Comparison of ENCODE assay signal across 25 cellular contexts in genomic region chr13:90400372-90400771, GRCh38.
DNase-seq lines count a peak whose midpoint lies in the region; ATAC-seq, FAIRE-seq and TF ChIP-seq lines count a peak whose summit lies in the region.
"Had no signal": no experiment of that assay in that cellular context is flagged by ENCODE, and none has a peak within 500 bp of the region (broad histone marks: within the 10 kb centered on the region; RNA-seq: fewer than 3 reads in every experiment).

No MANE protein-coding gene starts in this region.

- POLR2A ChIA-PET in K562 (lab: Yijun Ruan, JAX), result interaction anchor here (0.6 kb wide), 1 partner anchor 11 kb away, joined by 3 read pairs; no protein-coding TSS in a partner anchor

- H3K9me3 ChIP-seq in K562 (replicated peaks; ENCODE audit: control insufficient read depth, insufficient read depth, low read depth, low read length), result no peaks in the 10 kb centered on the region; the same call in 1 of the 2 replicates
- H3K9me3 ChIP-seq in small intestine (ENCODE audit: control insufficient read depth, low read depth), result no peaks in the 10 kb centered on the region
- H3K9me3 ChIP-seq in tibial artery, result peaks cover 0 to 3% (median 0%) of the 10 kb centered on the region in 3 donors
- no peaks in the 10 kb centered on the region for H3K9me3 ChIP-seq in mammary epithelial cell (replicated peaks; ENCODE audit: insufficient read depth, low read length)
- H3K9me3 ChIP-seq: BE2C had no signal

- in situ Hi-C loops in K562 (cut with MboI), result no loop called here
- in situ Hi-C loops in mammary epithelial cell (cut with MboI; ENCODE audit: low sequenced_read_pairs in 2 of 2), result no loop called here

- dilution Hi-C loops in mammary epithelial cell (cut with HindIII; ENCODE audit: low sequenced_read_pairs), result no loop called here

- no peak for TF ChIP-seq RAD21 in K562 (CRISPR knock-in tag; conservative IDR thresholded peaks at IDR 0.05 in 1 of 2, IDR thresholded peaks at IDR 0.05 in 1 of 2)

- CTCF ChIA-PET in K562 (lab: Yijun Ruan, JAX; ENCODE audit: low intra/inter-chr PET ratio) (interaction anchor here (0.7 kb wide), 1 partner anchor 642 kb away, joined by 5 read pairs; no protein-coding TSS in a partner anchor), mammary epithelial cell (lab: Charles Lee; ENCODE audit: low non-redundant PET) (no interaction called here)

- no peak for TF ChIP-seq POLR2A in K562 (conservative IDR thresholded peaks at IDR 0.05)

- H3K4me3 ChIP-seq in K562, result no peak overlapping the region
- H3K4me3 ChIP-seq in small intestine (ENCODE audit: low read depth in 1 of 2, low read length in 2 of 2), result no peak overlapping the region
- no peak overlapping the region for H3K4me3 ChIP-seq in tibial artery
- no peak overlapping the region for H3K4me3 ChIP-seq in mammary epithelial cell (replicated peaks in 1 of 3; ENCODE audit: insufficient read depth in 1 of 3, low read depth in 2 of 3, low read length in 3 of 3)
- H3K4me3 ChIP-seq: BLaER1 had no signal

- TF ChIP-seq EP300 in K562 (IDR thresholded peaks at IDR 0.05; ENCODE audit: low read length), result no peak

- TF ChIP-seq CTCF in K562 (IDR thresholded peaks at IDR 0.05 in 2 of 3, conservative IDR thresholded peaks at IDR 0.05 in 1 of 3; ENCODE audit: insufficient read depth in 2 of 3, low read depth in 1 of 3, low read length in 3 of 3) (no peak), tibial artery (IDR thresholded peaks at IDR 0.05) (no peak), mammary epithelial cell (conservative IDR thresholded peaks at IDR 0.05 in 1 of 2, IDR thresholded peaks at IDR 0.05 in 1 of 2; ENCODE audit: extremely low read depth in 1 of 2, insufficient read depth in 1 of 2, low read depth in 1 of 2, low read length in 2 of 2) (no peak)

- H3K4me1 ChIP-seq in K562 (replicated peaks in 1 of 2; ENCODE audit: control insufficient read depth in 2 of 2, insufficient read depth in 2 of 2, low read length in 2 of 2) (no peaks in the 10 kb centered on the region), small intestine (ENCODE audit: control insufficient read depth in 2 of 2, insufficient read depth in 1 of 2, low read depth in 1 of 2, low read length in 1 of 2) (no peaks in the 10 kb centered on the region), tibial artery (no peaks in the 10 kb centered on the region), mammary epithelial cell (ENCODE audit: insufficient read depth, low read length) (no peaks in the 10 kb centered on the region)
- H3K4me1 ChIP-seq: BLaER1 had no signal

- DNase-seq in K562 (ENCODE audit: extremely low read depth in 1 of 4, low spot score in 3 of 4) (no peak), small intestine (no peak), tibial artery (no peak), mammary epithelial cell (no peak)
- DNase-seq in NK-92 treated with Interleukin-12 subunit alpha and Interleukin-12 subunit beta, amount 100 ng/mL, for 24 hours (lab: John Stamatoyannopoulos, UW), result no peak
- DNase-seq: 8988T; ACHN; C1 segment of cervical spinal cord; CD4-positive, alpha-beta memory T cell; CD4-positive, CD25-positive, alpha-beta regulatory T cell; CD8-positive, alpha-beta memory T cell; COR-L47; DMS 273 treated with DMSO at 0.1 percent for 48 hours; DMS153; DMS53; DMS79; DND-41; EL; GF-D8 had no signal

- no peak for FAIRE-seq in K562 (lab: Jason Lieb, UNC)
- FAIRE-seq in endometrium (lab: Jason Lieb, UNC), result peak; percentile 15
- peak; percentile 36 for FAIRE-seq in small intestine (lab: Jason Lieb, UNC)
- FAIRE-seq: A204.1, GM12891, GM19239 had no signal

- intact Hi-C loops in K562 (cut with micrococcal nuclease), result no loop called here
- intact Hi-C loops in tibial artery (cut with DNase I; ENCODE audit: low total_unique reads), result no loop called here
- intact Hi-C loops in mammary epithelial cell (cut with micrococcal nuclease), result no loop called here

- H2AFZ ChIP-seq in K562 (ENCODE audit: low read depth, low read length) (no peak overlapping the region), mammary epithelial cell (ENCODE audit: low read depth, low read length) (no peak overlapping the region)

- no peaks in the 10 kb centered on the region for H4K20me1 ChIP-seq in K562 (replicated peaks; ENCODE audit: control insufficient read depth, insufficient read depth, low read length)
- no peaks in the 10 kb centered on the region for H4K20me1 ChIP-seq in mammary epithelial cell (ENCODE audit: insufficient read depth, low read length)
- H4K20me1 ChIP-seq: BLaER1 had no signal

- BruUV-seq in K562 (replicated peaks; lab: Mats Ljungman, UMichigan) (no TSS peak), mammary epithelial cell (replicated peaks; lab: Mats Ljungman, UMichigan) (no TSS peak)

- H3K9ac ChIP-seq in K562 (ENCODE audit: insufficient read depth in 1 of 2, low read depth in 2 of 2, low read length in 2 of 2) (no peak overlapping the region), mammary epithelial cell (ENCODE audit: insufficient read depth, low read length) (no peak overlapping the region)
- H3K9ac ChIP-seq: BLaER1 had no signal

- no peak overlapping the region for H3K4me2 ChIP-seq in K562 (ENCODE audit: insufficient read depth, low read length)
- H3K4me2 ChIP-seq in mammary epithelial cell (ENCODE audit: insufficient read depth, low read depth, low read length), result no peak overlapping the region
- H3K4me2 ChIP-seq: BLaER1 had no signal

- no peaks in the 10 kb centered on the region for H3K9me1 ChIP-seq in K562 (ENCODE audit: control insufficient read depth, insufficient read depth, low read length)

- H3K27ac ChIP-seq in K562 (ENCODE audit: extremely low read depth, low read depth, low read length), result no peak overlapping the region
- H3K27ac ChIP-seq in small intestine (ENCODE audit: low read depth in 1 of 2, low read length in 1 of 2), result no peak overlapping the region
- H3K27ac ChIP-seq in tibial artery, result no peak overlapping the region
- H3K27ac ChIP-seq in mammary epithelial cell (ENCODE audit: insufficient read depth, low read depth, low read length), result no peak overlapping the region
- H3K27ac ChIP-seq: BLaER1 had no signal

- H3K36me3 ChIP-seq in K562 (ENCODE audit: control insufficient read depth, insufficient read depth, low read length), result no peaks in the 10 kb centered on the region
- no peaks in the 10 kb centered on the region for H3K36me3 ChIP-seq in small intestine (ENCODE audit: control insufficient read depth in 2 of 2, insufficient read depth in 2 of 2, low read length in 2 of 2)
- H3K36me3 ChIP-seq in tibial artery, result no peaks in the 10 kb centered on the region
- no peaks in the 10 kb centered on the region for H3K36me3 ChIP-seq in mammary epithelial cell (ENCODE audit: insufficient read depth, low read length)
- H3K36me3 ChIP-seq: BE2C, BLaER1 had no signal

- no peak for ATAC-seq in K562

- H3K27me3 ChIP-seq in K562 (ENCODE audit: control insufficient read depth in 2 of 2, insufficient read depth in 2 of 2, low read length in 2 of 2), result no peaks in the 10 kb centered on the region
- no peaks in the 10 kb centered on the region for H3K27me3 ChIP-seq in small intestine (ENCODE audit: control insufficient read depth in 2 of 2, insufficient read depth in 2 of 2, low read length in 2 of 2)
- H3K27me3 ChIP-seq in tibial artery, result no peaks in the 10 kb centered on the region
- no peaks in the 10 kb centered on the region for H3K27me3 ChIP-seq in mammary epithelial cell (ENCODE audit: insufficient read depth, low read length)
- H3K27me3 ChIP-seq: BE2C, BLaER1 had no signal

- no peaks in the 10 kb centered on the region for H3K79me2 ChIP-seq in K562 (ENCODE audit: control insufficient read depth, insufficient read depth, low read length)
- no peaks in the 10 kb centered on the region for H3K79me2 ChIP-seq in mammary epithelial cell (ENCODE audit: insufficient read depth, low read length)

TF ChIP-seq in K562, 482 proteins besides CTCF, POLR2A, EP300 and RAD21 (continues in another document):
- TF ChIP-seq DPF2 (IDR thresholded peaks at IDR 0.05), result no peak
- TF ChIP-seq ZBTB12 (CRISPR knock-in tag; IDR thresholded peaks at IDR 0.05), result no peak
- TF ChIP-seq, protein P1, sequence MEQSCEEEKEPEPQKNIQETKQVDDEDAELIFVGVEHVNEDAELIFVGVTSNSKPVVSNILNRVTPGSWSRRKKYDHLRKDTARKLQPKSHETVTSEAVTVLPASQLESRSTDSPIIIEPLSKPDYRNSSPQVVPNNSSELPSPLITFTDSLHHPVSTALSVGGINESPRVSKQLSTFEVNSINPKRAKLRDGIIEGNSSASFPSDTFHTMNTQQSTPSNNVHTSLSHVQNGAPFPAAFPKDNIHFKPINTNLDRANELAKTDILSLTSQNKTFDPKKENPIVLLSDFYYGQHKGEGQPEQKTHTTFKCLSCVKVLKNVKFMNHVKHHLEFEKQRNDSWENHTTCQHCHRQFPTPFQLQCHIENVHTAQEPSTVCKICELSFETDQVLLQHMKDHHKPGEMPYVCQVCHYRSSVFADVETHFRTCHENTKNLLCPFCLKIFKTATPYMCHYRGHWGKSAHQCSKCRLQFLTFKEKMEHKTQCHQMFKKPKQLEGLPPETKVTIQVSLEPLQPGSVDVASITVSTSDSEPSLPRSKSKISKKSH (CRISPR knock-in tag; IDR thresholded peaks at IDR 0.05), result peak; percentile 61; the same call in 1 of the 2 replicates
- TF ChIP-seq CBFB (CRISPR knock-in tag; IDR thresholded peaks at IDR 0.05), result no peak
- no peak for TF ChIP-seq ZNF324 (CRISPR knock-in tag; IDR thresholded peaks at IDR 0.05)
- TF ChIP-seq, protein P2, sequence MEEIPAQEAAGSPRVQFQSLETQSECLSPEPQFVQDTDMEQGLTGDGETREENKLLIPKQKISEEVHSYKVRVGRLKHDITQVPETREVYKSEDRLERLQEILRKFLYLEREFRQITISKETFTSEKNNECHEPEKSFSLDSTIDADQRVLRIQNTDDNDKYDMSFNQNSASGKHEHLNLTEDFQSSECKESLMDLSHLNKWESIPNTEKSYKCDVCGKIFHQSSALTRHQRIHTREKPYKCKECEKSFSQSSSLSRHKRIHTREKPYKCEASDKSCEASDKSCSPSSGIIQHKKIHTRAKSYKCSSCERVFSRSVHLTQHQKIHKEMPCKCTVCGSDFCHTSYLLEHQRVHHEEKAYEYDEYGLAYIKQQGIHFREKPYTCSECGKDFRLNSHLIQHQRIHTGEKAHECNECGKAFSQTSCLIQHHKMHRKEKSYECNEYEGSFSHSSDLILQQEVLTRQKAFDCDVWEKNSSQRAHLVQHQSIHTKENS (CRISPR knock-in tag; IDR thresholded peaks at IDR 0.05), result 0 out of 2 replicates have a peak, but pooled peaks have one; percentile 63
